Comparison of ENCODE assay signal across 8 cellular contexts in genomic region chr14:21455592-21455911, GRCh38. TPM values are rescaled to one million over a fixed set of nuclear protein-coding genes. Genes with fewer than 3 reads are reported as not detected.
A peak's percentile ranks its signal among the peaks of the same experiment; 100 is the strongest.
DNase-seq lines count a peak whose midpoint lies in the region; ATAC-seq lines count a peak whose summit lies in the region.

No MANE protein-coding gene starts in this region.

- peak overlapping the region; percentile 90 for H3K4me3 ChIP-seq in iPS-15b (ENCODE audit: low read depth, low read length)

- peaks cover 16% of the 10 kb centered on the region for H3K36me3 Mint-ChIP-seq in activated naive CD8-positive, alpha-beta T cell treated with anti-CD3 and anti-CD28 coated beads, Interleukin-2, amount 10 ng/mL, durations not matched to agents 7 days and 5 days

- peaks cover 22% of the 10 kb centered on the region for H3K4me1 Mint-ChIP-seq in activated naive CD8-positive, alpha-beta T cell treated with anti-CD3 and anti-CD28 coated beads, Interleukin-2, amount 10 ng/mL, durations not matched to agents 7 days and 5 days

- POLR2A ChIA-PET in activated naive CD8-positive, alpha-beta T cell treated with anti-CD3 and anti-CD28 coated beads, Interleukin-2, amount 10 ng/mL, durations not matched to agents 7 days and 5 days (lab: Charles Lee), result interaction anchor here (0.6 to 3.7 kb wide), 11 partner anchors 9 to 73 kb away, joined by 3 to 81 read pairs (median 5); partner anchors contain the start of genes METTL3, RAB2B and TOX4

- no peaks in the 10 kb centered on the region for H3K27me3 ChIP-seq in iPS-15b (ENCODE audit: control insufficient read depth, insufficient read depth, low read length)

- DNase-seq in activated naive CD8-positive, alpha-beta T cell treated with anti-CD3 and anti-CD28 coated beads, Interleukin-2, amount 10 ng/mL, durations not matched to agents 7 days and 5 days, result no peak
- DNase-seq in stimulated activated naive CD8-positive, alpha-beta T cell treated with anti-CD3 and anti-CD28 coated beads, Interleukin-15, Interleukin-2, amounts not matched to agents 100 U/mL and 50 U/mL, for 24 hours, result no peak
- DNase-seq in mesenteric fat pad (ENCODE audit: low spot score), result no peak
- no peak for DNase-seq in foreskin melanocyte

- no peaks in the 10 kb centered on the region for H3K36me3 ChIP-seq in iPS-15b (ENCODE audit: control insufficient read depth, insufficient read depth, low read length)

- ATAC-seq in GM19324 (IDR thresholded peaks at IDR 0.05; ENCODE audit: low FRiP score, unreplicated experiment), result peak; percentile 30
- peak; percentile 28 for ATAC-seq in HG03045 (IDR thresholded peaks at IDR 0.05; ENCODE audit: unreplicated experiment)
- no peak for ATAC-seq in activated naive CD8-positive, alpha-beta T cell treated with anti-CD3 and anti-CD28 coated beads, Interleukin-2, amount 10 ng/mL, durations not matched to agents 7 days and 5 days (ENCODE audit: low read depth)
- peak; percentile 12 for ATAC-seq in stimulated activated naive CD8-positive, alpha-beta T cell treated with anti-CD3 and anti-CD28 coated beads, Interleukin-15, Interleukin-2, amounts not matched to agents 100 U/mL and 50 U/mL, for 24 hours
- no peak for ATAC-seq in GM21367 (IDR thresholded peaks at IDR 0.05; ENCODE audit: unreplicated experiment)

- H3K27ac Mint-ChIP-seq in activated naive CD8-positive, alpha-beta T cell treated with anti-CD3 and anti-CD28 coated beads, Interleukin-2, amount 10 ng/mL, durations not matched to agents 7 days and 5 days, result peak overlapping the region; percentile 98

- H3K4me1 ChIP-seq in iPS-15b (ENCODE audit: control insufficient read depth, insufficient read depth, low read length), result peaks cover 3% of the 10 kb centered on the region

- H3K27me3 Mint-ChIP-seq in activated naive CD8-positive, alpha-beta T cell treated with anti-CD3 and anti-CD28 coated beads, Interleukin-2, amount 10 ng/mL, durations not matched to agents 7 days and 5 days, result no peaks in the 10 kb centered on the region

- H3K9me3 Mint-ChIP-seq in activated naive CD8-positive, alpha-beta T cell treated with anti-CD3 and anti-CD28 coated beads, Interleukin-2, amount 10 ng/mL, durations not matched to agents 7 days and 5 days, result no peaks in the 10 kb centered on the region

- no peaks in the 10 kb centered on the region for H3K9me3 ChIP-seq in iPS-15b (ENCODE audit: control insufficient read depth, insufficient read depth, low read length)

- peak overlapping the region; percentile 95 for H3K4me3 Mint-ChIP-seq in activated naive CD8-positive, alpha-beta T cell treated with anti-CD3 and anti-CD28 coated beads, Interleukin-2, amount 10 ng/mL, durations not matched to agents 7 days and 5 days

- H3K9ac ChIP-seq in iPS-15b (ENCODE audit: low read depth, low read length), result peak overlapping the region; percentile 93

RNA-seq across cellular contexts. Expression of gene CHD8, which starts 0.4 kb away (rescaled TPM):
- total RNA-seq in activated naive CD8-positive, alpha-beta T cell treated with anti-CD3 and anti-CD28 coated beads, Interleukin-2, amount 10 ng/mL, durations not matched to agents 7 days and 5 days, result 100 to 1,000 TPM; 128 to 133 TPM
- total RNA-seq in mesenteric fat pad, result 60.9 TPM

RNA-seq across cellular contexts. Expression of gene RAB2B, which starts 21.2 kb away (rescaled TPM):
- total RNA-seq in activated naive CD8-positive, alpha-beta T cell treated with anti-CD3 and anti-CD28 coated beads, Interleukin-2, amount 10 ng/mL, durations not matched to agents 7 days and 5 days, result 10 to 100 TPM; 27.3 to 27.5 TPM
- total RNA-seq in mesenteric fat pad, result 24.2 TPM

RNA-seq across cellular contexts. Expression of gene TOX4, which starts 21.4 kb away (rescaled TPM):
- total RNA-seq in activated naive CD8-positive, alpha-beta T cell treated with anti-CD3 and anti-CD28 coated beads, Interleukin-2, amount 10 ng/mL, durations not matched to agents 7 days and 5 days, result 10 to 100 TPM; 76.7 to 79.7 TPM
- 85.0 TPM for total RNA-seq in mesenteric fat pad

RNA-seq across cellular contexts. Expression of gene METTL3, which starts 55.6 kb away (rescaled TPM):
- 10 to 100 TPM; 89.2 to 90.9 TPM for total RNA-seq in activated naive CD8-positive, alpha-beta T cell treated with anti-CD3 and anti-CD28 coated beads, Interleukin-2, amount 10 ng/mL, durations not matched to agents 7 days and 5 days
- 37.0 TPM for total RNA-seq in mesenteric fat pad

Comparison
In these comparisons a context has a peak if more than half of its experiments do, and no peak if none do; other contexts are left out.
1. ATAC-seq: peak in GM19324 (single experiment), HG03045 (single experiment) and stimulated activated naive CD8-positive, alpha-beta T cell treated with anti-CD3 and anti-CD28 coated beads, Interleukin-15, Interleukin-2, amounts not matched to agents 100 U/mL and 50 U/mL, for 24 hours (single experiment); none in activated naive CD8-positive, alpha-beta T cell treated with anti-CD3 and anti-CD28 coated beads, Interleukin-2, amount 10 ng/mL, durations not matched to agents 7 days and 5 days (single experiment) and GM21367 (single experiment).